In genomic region chr2:64857581-64858471, GRCh38 we compare ENCODE assay signal across 8 cellular contexts.
A peak's percentile ranks its signal among the peaks of the same experiment; 100 is the strongest.
DNase-seq lines count a peak whose midpoint lies in the region; TF ChIP-seq lines count a peak whose summit lies in the region.

No MANE protein-coding gene starts in this region.

- intact Hi-C loops in transverse colon (cut with DNase I; ENCODE audit: low total_unique reads), result loop anchor here (2.0 kb wide), 1 partner anchor 213 kb away; no protein-coding TSS in a partner anchor

- TF ChIP-seq EP300 in transverse colon (IDR thresholded peaks at IDR 0.05; ENCODE audit: low read depth), result no peak

- H3K4me1 ChIP-seq in mesodermal cell (ENCODE audit: control insufficient read depth, insufficient read depth, low read length, poor library complexity, severe bottlenecking) (peaks cover 27% of the 10 kb centered on the region), transverse colon (peaks cover 22 to 56% (median 37%) of the 10 kb centered on the region in 4 donors), MM.1S (ENCODE audit: low read length) (peaks cover 17% of the 10 kb centered on the region; the same call in 1 of the 2 replicates)

- peak; percentile 54 for DNase-seq in NCI-H1092 treated with DMSO at 0.1 percent for 48 hours (lab: John Stamatoyannopoulos, UW)
- DNase-seq in NCI-H1092 (lab: John Stamatoyannopoulos, UW), result no peak
- peak; percentile 79 for DNase-seq in coronary artery (ENCODE audit: low spot score)
- DNase-seq in transverse colon, result no peak
- DNase-seq in MM.1S, result no peak
- DNase-seq in activated effector memory CD4-positive, alpha-beta T cell treated with anti-CD3 and anti-CD28 coated beads, Interleukin-2, amount 50 U/mL, for 16 hours, result no peak
- DNase-seq in NCI-H146 (lab: John Stamatoyannopoulos, UW), result no peak

- H3K4me3 ChIP-seq in coronary artery (peak overlapping the region; percentile 20), mesodermal cell (ENCODE audit: extremely low read depth, insufficient read depth, low read length, poor library complexity, severe bottlenecking) (no peak overlapping the region), transverse colon (no peak overlapping the region), MM.1S (ENCODE audit: low read length) (no peak overlapping the region)

- H3K9me3 ChIP-seq in mesodermal cell (ENCODE audit: control insufficient read depth, low read length) (peaks cover 5% of the 10 kb centered on the region), transverse colon (no peaks in the 10 kb centered on the region), MM.1S (replicated peaks; ENCODE audit: insufficient read depth, low read length) (no peaks in the 10 kb centered on the region)

- TF ChIP-seq CTCF in coronary artery (IDR thresholded peaks at IDR 0.05) (no peak), transverse colon (IDR thresholded peaks at IDR 0.05) (no peak), MM.1S (IDR thresholded peaks at IDR 0.05; ENCODE audit: low read length) (no peak)

- H4K20me1 ChIP-seq in MM.1S (ENCODE audit: insufficient read depth, low read length), result no peaks in the 10 kb centered on the region

- peaks cover 5% of the 10 kb centered on the region; the same call in 1 of the 2 replicates for H3F3A ChIP-seq in MM.1S (ENCODE audit: insufficient read depth, low read length)

- H3K79me2 ChIP-seq in MM.1S (ENCODE audit: low read length), result no peaks in the 10 kb centered on the region

- TF ChIP-seq POLR2A in transverse colon (IDR thresholded peaks at IDR 0.05), result no peak

- H3K9ac ChIP-seq in MM.1S (ENCODE audit: low read length), result no peak overlapping the region

- H3K4me2 ChIP-seq in MM.1S (ENCODE audit: low read depth, low read length), result no peak overlapping the region

- WGBS in mesodermal cell (ENCODE audit: insufficient coverage in 2 of 2), 2 experiments, result 60 to 66% methylated on average over 14 to 15 of the region's 18 CpGs
- WGBS in transverse colon (ENCODE audit: low coverage in 1 of 2), 2 donors, result 70 to 79% methylated on average over 4 to 18 of the region's 18 CpGs

- no peak overlapping the region for H2AFZ ChIP-seq in MM.1S (ENCODE audit: low read length)

- H3K27me3 ChIP-seq in transverse colon, result no peaks in the 10 kb centered on the region
- no peaks in the 10 kb centered on the region for H3K27me3 ChIP-seq in MM.1S (replicated peaks; ENCODE audit: insufficient read depth, low read length)

- in situ Hi-C loops in transverse colon (cut with MboI; ENCODE audit: low pct_ligation_motif_present in 1 of 4, low pct_unique_long_range_greater_than_20kb in 1 of 4, low sequenced_read_pairs in 3 of 4), result no loop called here

- no peaks in the 10 kb centered on the region for H3K9me2 ChIP-seq in MM.1S (replicated peaks; ENCODE audit: insufficient read depth, low read length)

- H3K36me3 ChIP-seq in mesodermal cell (ENCODE audit: control insufficient read depth, insufficient read depth, low read length) (no peaks in the 10 kb centered on the region), transverse colon (no peaks in the 10 kb centered on the region), MM.1S (replicated peaks; ENCODE audit: insufficient read depth, low read length) (no peaks in the 10 kb centered on the region)

- peak overlapping the region; percentile 72 to 92 for H3K27ac ChIP-seq in coronary artery
- H3K27ac ChIP-seq in mesodermal cell (ENCODE audit: low read depth, low read length, severe bottlenecking), result peak overlapping the region; percentile 41
- H3K27ac ChIP-seq in transverse colon, result peak overlapping the region; percentile 95 to 97 (median 96)
- H3K27ac ChIP-seq in MM.1S (ENCODE audit: low read length), result no peak overlapping the region

Comparison
In these comparisons a context has a peak if more than half of its experiments do, and no peak if none do; other contexts are left out.
1. DNase-seq: peak in NCI-H1092 treated with DMSO at 0.1 percent for 48 hours (single experiment) and coronary artery (single experiment); none in NCI-H1092 (single experiment), transverse colon (single experiment), MM.1S (single experiment), activated effector memory CD4-positive, alpha-beta T cell treated with anti-CD3 and anti-CD28 coated beads, Interleukin-2, amount 50 U/mL, for 16 hours (single experiment) and NCI-H146 (single experiment).